Comparison of ENCODE assay signal across 8 cellular contexts in the genomic region with DNA sequence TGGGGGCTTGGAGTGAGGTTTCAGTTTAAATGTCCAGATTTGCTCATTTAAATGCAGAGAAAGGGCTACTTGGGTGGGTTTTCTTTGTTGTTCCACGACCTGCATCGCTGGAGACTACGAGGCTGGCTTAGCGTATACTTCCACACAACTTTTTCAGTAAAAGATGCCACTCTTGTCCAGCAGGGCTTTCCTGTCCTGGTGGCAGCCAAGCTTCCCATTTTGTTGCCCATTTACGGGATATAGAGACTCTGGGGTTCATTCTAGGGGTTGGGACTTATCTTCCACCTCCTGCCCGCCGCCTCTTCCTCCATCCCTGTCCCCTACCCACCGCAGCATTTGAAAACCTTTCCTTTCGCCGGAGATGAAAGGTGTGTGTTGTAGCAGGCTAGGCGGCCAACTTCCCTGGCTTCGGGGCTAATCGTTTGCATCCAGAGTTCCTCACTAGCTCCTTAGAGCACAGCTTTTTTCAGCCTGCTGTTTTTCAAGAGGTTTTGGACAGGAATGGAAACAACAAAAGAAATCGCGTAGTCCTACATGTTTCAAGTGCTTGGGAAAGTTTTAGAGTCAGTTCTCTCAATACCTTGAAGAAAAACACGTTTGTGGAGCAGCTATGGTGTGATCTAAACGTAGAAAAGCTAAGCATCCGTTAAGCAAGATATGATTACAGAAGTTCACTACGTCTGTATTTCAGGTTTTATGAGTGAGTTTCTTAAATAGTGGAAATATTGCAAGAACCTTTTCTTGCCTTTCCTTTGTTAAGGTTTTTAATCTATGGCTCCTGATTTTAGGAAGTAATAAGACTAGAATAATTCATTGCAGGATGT. TPM values are rescaled to one million over a fixed set of nuclear protein-coding genes. Genes with fewer than 3 reads are reported as not detected.
DNase-seq lines count a peak whose midpoint lies in the region; ATAC-seq and TF ChIP-seq lines count a peak whose summit lies in the region.

No MANE protein-coding gene starts in this region.

- DNase-seq in AG04449 (ENCODE audit: low read depth, low spot score) (no peak), GM10266 (ENCODE audit: extremely low spot score) (peak; percentile 43), SK-MEL-5 (ENCODE audit: low read depth, low spot score) (peak; percentile 48), epithelial cell of proximal tubule (ENCODE audit: low read depth) (no peak), NCI-H2107 (lab: John Stamatoyannopoulos, UW) (no peak)

- H3K27ac ChIP-seq in neutrophil: no peak overlapping the region

- H3K4me1 ChIP-seq in neutrophil (ENCODE audit: control insufficient read depth in 1 of 2, insufficient read depth in 1 of 2, low read depth in 1 of 2, low read length in 1 of 2): peaks cover 17 to 22% of the 10 kb centered on the region in 2 experiments

- TF ChIP-seq CTCF in AG04449 (IDR thresholded peaks at IDR 0.05; ENCODE audit: insufficient read depth, low read length, missing control alignments) (peak; percentile 28), GM10266 (IDR thresholded peaks at IDR 0.05; ENCODE audit: control insufficient read depth, insufficient read depth, low read depth, missing control alignments) (no peak), epithelial cell of proximal tubule (conservative IDR thresholded peaks at IDR 0.05; ENCODE audit: low read depth, low read length) (peak; percentile 34), neutrophil (IDR thresholded peaks at IDR 0.05) (no peak)

- POLR2A ChIA-PET in AG04449 (lab: Yijun Ruan, JAX): interaction anchor here (1.5 to 1.7 kb wide), 2 partner anchors 20 to 26 kb away, joined by 4 read pairs; a partner anchor contains a TSS

- in situ Hi-C loops in SK-MEL-5 (cut with HindIII; ENCODE audit: low pct_unique_long_range_greater_than_20kb, low sequenced_read_pairs): no loop called here

- H3K36me3 ChIP-seq in neutrophil: no peaks in the 10 kb centered on the region

- CTCF ChIA-PET in AG04449 (lab: Yijun Ruan, JAX): interaction anchor here (1.2 to 2.2 kb wide), 7 partner anchors 9 to 144 kb away, joined by 3 to 13 read pairs (median 4); no protein-coding TSS in a partner anchor

- ATAC-seq in HG03095 (IDR thresholded peaks at IDR 0.05; ENCODE audit: unreplicated experiment) (peak; percentile 9), HG03457 (IDR thresholded peaks at IDR 0.05; ENCODE audit: unreplicated experiment) (no peak)

- H3K9me3 ChIP-seq in neutrophil: no peaks in the 10 kb centered on the region

- H3K4me3 ChIP-seq in AG04449 (ENCODE audit: low read depth, low read length) (peak overlapping the region; percentile 77), epithelial cell of proximal tubule (ENCODE audit: low read depth, low read length) (peak overlapping the region; percentile 65), neutrophil (ENCODE audit: low read depth in 1 of 2, low read length in 1 of 2) (peak overlapping the region; percentile 46 to 56)

- H3K27me3 ChIP-seq in neutrophil: peaks cover 84% of the 10 kb centered on the region

RNA-seq across cellular contexts. Expression of a gene that starts 0.8 kb away (rescaled TPM):
- 12.6 and 17.5 TPM in 2 replicates for total RNA-seq in SK-MEL-5 (2014; rRNA removed; shearing (Covaris generic))
- 13.6 and 21.1 TPM in 2 replicates for polyA plus RNA-seq in SK-MEL-5 (2015; cell fraction: cytosol; rRNA removed)
- 3.0 and 4.3 TPM in 2 replicates for polyA plus RNA-seq in SK-MEL-5 (2015; cell fraction: nucleus; rRNA removed)
- 9.1 and 15.3 TPM in 2 replicates for total RNA-seq in epithelial cell of proximal tubule

RNA-seq across cellular contexts. Expression of a gene that starts 25.9 kb away (rescaled TPM):
- total RNA-seq in SK-MEL-5 (2014; rRNA removed; shearing (Covaris generic)): 253 and 260 TPM in 2 replicates
- polyA plus RNA-seq in SK-MEL-5 (2015; cell fraction: cytosol; rRNA removed): 237 and 245 TPM in 2 replicates
- polyA plus RNA-seq in SK-MEL-5 (2015; cell fraction: nucleus; rRNA removed): 163 and 196 TPM in 2 replicates
- total RNA-seq in epithelial cell of proximal tubule: 223 and 359 TPM in 2 replicates

RNA-seq across cellular contexts. Expression of a gene that starts 54.6 kb away (rescaled TPM):
- 0.74 and 2.1 TPM in 2 replicates for total RNA-seq in SK-MEL-5 (2014; rRNA removed; shearing (Covaris generic))
- polyA plus RNA-seq in SK-MEL-5 (2015; cell fraction: cytosol; rRNA removed): 1.6 and 2.9 TPM in 2 replicates
- 0.99 and 3.3 TPM in 2 replicates for polyA plus RNA-seq in SK-MEL-5 (2015; cell fraction: nucleus; rRNA removed)
- 0.40 TPM in 1 of 2 replicates, not detected in the other for total RNA-seq in epithelial cell of proximal tubule

RNA-seq across cellular contexts. Expression of a gene that starts 58.8 kb away (rescaled TPM):
- total RNA-seq in SK-MEL-5 (2014; rRNA removed; shearing (Covaris generic)): 4.8 and 6.6 TPM in 2 replicates
- 3.8 and 8.6 TPM in 2 replicates for polyA plus RNA-seq in SK-MEL-5 (2015; cell fraction: cytosol; rRNA removed)
- polyA plus RNA-seq in SK-MEL-5 (2015; cell fraction: nucleus; rRNA removed): 2.3 and 8.2 TPM in 2 replicates
- 1.7 and 7.4 TPM in 2 replicates for total RNA-seq in epithelial cell of proximal tubule

Comparison
In these comparisons a context has a peak if more than half of its experiments do, and no peak if none do; other contexts are left out.
1. DNase-seq: peak in GM10266 (single experiment) and SK-MEL-5 (single experiment); none in AG04449 (single experiment), epithelial cell of proximal tubule (single experiment) and NCI-H2107 (single experiment).
2. CTCF ChIP-seq: peak in AG04449 (single experiment) and epithelial cell of proximal tubule (single experiment); none in GM10266 (single experiment) and neutrophil (single experiment).
3. Peak in every context shown above with its lines, with median percentiles within 50 percentile points of each other: H3K4me3 ChIP-seq.